Comparison of ENCODE assay signal across 9 cellular contexts in genomic region chr10:89805599-89806013, GRCh38.
DNase-seq lines count a peak whose midpoint lies in the region; ATAC-seq lines count a peak whose summit lies in the region.
"Had no signal": no experiment of that assay in that cellular context is flagged by ENCODE, and none has a peak within 500 bp of the region (broad histone marks: within the 10 kb centered on the region; RNA-seq: fewer than 3 reads in every experiment).

No MANE protein-coding gene starts in this region.

- DNase-seq in activated effector memory CD4-positive, alpha-beta T cell treated with anti-CD3 and anti-CD28 coated beads, Interleukin-2, amount 50 U/mL, for 16 hours, result peak; percentile 66
- DNase-seq in activated effector memory CD4-positive, alpha-beta T cell treated with Interleukin-2 at 50 U/mL for 16 hours, result no peak
- DNase-seq in activated CD8-positive, alpha-beta memory T cell treated with anti-CD3 and anti-CD28 coated beads, Interleukin-2, amount 50 U/mL, for 24 hours (ENCODE audit: extremely low read depth), result peak; percentile 6
- DNase-seq in stimulated activated naive CD8-positive, alpha-beta T cell treated with anti-CD3 and anti-CD28 coated beads, Interleukin-15, Interleukin-2, amounts not matched to agents 100 U/mL and 50 U/mL, for 24 hours, result peak; percentile 48
- DNase-seq in HK-2 (ENCODE audit: unreplicated experiment) (no peak), NCI-H1417 treated with DMSO at 0.1 percent for 48 hours (lab: John Stamatoyannopoulos, UW) (no peak), SKM-1 treated with dmso at 0.1 percent for 144 hours (lab: John Stamatoyannopoulos, UW; ENCODE audit: unreplicated experiment) (no peak)
- DNase-seq: NCI-H82 had no signal

- peak; percentile 94 for ATAC-seq in HG02885 (IDR thresholded peaks at IDR 0.05; ENCODE audit: poor library complexity, unreplicated experiment)
- ATAC-seq in stimulated activated naive CD8-positive, alpha-beta T cell treated with anti-CD3 and anti-CD28 coated beads, Interleukin-15, Interleukin-2, amounts not matched to agents 100 U/mL and 50 U/mL, for 24 hours, result peak; percentile 98

Comparison
In these comparisons a context has a peak if more than half of its experiments do, and no peak if none do; other contexts are left out.
1. DNase-seq: peak in activated effector memory CD4-positive, alpha-beta T cell treated with anti-CD3 and anti-CD28 coated beads, Interleukin-2, amount 50 U/mL, for 16 hours (single experiment), activated CD8-positive, alpha-beta memory T cell treated with anti-CD3 and anti-CD28 coated beads, Interleukin-2, amount 50 U/mL, for 24 hours (single experiment) and stimulated activated naive CD8-positive, alpha-beta T cell treated with anti-CD3 and anti-CD28 coated beads, Interleukin-15, Interleukin-2, amounts not matched to agents 100 U/mL and 50 U/mL, for 24 hours (single experiment); none in activated effector memory CD4-positive, alpha-beta T cell treated with Interleukin-2 at 50 U/mL for 16 hours (single experiment), HK-2 (single experiment), NCI-H1417 treated with DMSO at 0.1 percent for 48 hours (single experiment) and SKM-1 treated with dmso at 0.1 percent for 144 hours (single experiment).